ENCODE assay signal across 9 cellular contexts in genomic region chr2:136246086-136246669, GRCh38.
DNase-seq lines count a peak whose midpoint lies in the region; ATAC-seq lines count a peak whose summit lies in the region.
"Had no signal": no experiment of that assay in that cellular context is flagged by ENCODE, and none has a peak within 500 bp of the region (broad histone marks: within the 10 kb centered on the region; RNA-seq: fewer than 3 reads in every experiment).

No MANE protein-coding gene starts in this region.

- no peaks in the 10 kb centered on the region for H3K9me3 Mint-ChIP-seq in T-helper 2 cell treated with Interferon-gamma antibody and Interleukin-4, amounts not matched to agents 5 μg/mL and 100 μg/mL, for 36 hours

- peak; percentile 14 for DNase-seq in HK-2 (ENCODE audit: unreplicated experiment)
- peak; percentile 58 for DNase-seq in dermis blood vessel endothelial cell
- DNase-seq in T-helper 2 cell treated with Interferon-gamma antibody and Interleukin-4, amounts not matched to agents 5 μg/mL and 100 μg/mL, for 36 hours (ENCODE audit: low spot score): no peak
- no peak for DNase-seq in Karpas-422
- no peak for DNase-seq in DMS79 (lab: John Stamatoyannopoulos, UW)
- DNase-seq in DMS153 treated with DMSO at 0.1 percent for 48 hours (lab: John Stamatoyannopoulos, UW; ENCODE audit: unreplicated experiment): no peak

- H3K27ac ChIP-seq in muscle layer of duodenum (ENCODE audit: low read length) (no peak overlapping the region), Karpas-422 (ENCODE audit: low read length) (no peak overlapping the region)

- H3K9ac ChIP-seq in Karpas-422 (ENCODE audit: low read length): no peak overlapping the region

- no peak overlapping the region for H3K27ac Mint-ChIP-seq in T-helper 2 cell treated with Interferon-gamma antibody and Interleukin-4, amounts not matched to agents 5 μg/mL and 100 μg/mL, for 36 hours

- H3K27me3 ChIP-seq in muscle layer of duodenum (ENCODE audit: low read depth, low read length) (no peaks in the 10 kb centered on the region), Karpas-422 (ENCODE audit: low read length) (no peaks in the 10 kb centered on the region)
- H3K27me3 ChIP-seq: gastrocnemius medialis had no signal

- H3K4me2 ChIP-seq in Karpas-422 (ENCODE audit: low read depth, low read length, poor library complexity, severe bottlenecking): no peak overlapping the region

- no peak overlapping the region for H2AFZ ChIP-seq in Karpas-422 (ENCODE audit: low read length)

- H4K20me1 ChIP-seq in Karpas-422 (ENCODE audit: insufficient read depth, low read depth, low read length): no peaks in the 10 kb centered on the region

- peaks cover 24% of the 10 kb centered on the region for H3K4me1 Mint-ChIP-seq in T-helper 2 cell treated with Interferon-gamma antibody and Interleukin-4, amounts not matched to agents 5 μg/mL and 100 μg/mL, for 36 hours (ENCODE audit: low read depth)

- no peak overlapping the region for H3K4me3 Mint-ChIP-seq in T-helper 2 cell treated with Interferon-gamma antibody and Interleukin-4, amounts not matched to agents 5 μg/mL and 100 μg/mL, for 36 hours

- no peaks in the 10 kb centered on the region for H3K79me2 ChIP-seq in Karpas-422 (ENCODE audit: low read length)

- no peaks in the 10 kb centered on the region for H3K9me3 ChIP-seq in muscle layer of duodenum (ENCODE audit: control insufficient read depth in 1 of 2, low read length in 2 of 2)
- H3K9me3 ChIP-seq in Karpas-422 (ENCODE audit: low read length): no peaks in the 10 kb centered on the region
- H3K9me3 ChIP-seq: gastrocnemius medialis had no signal

- H3K36me3 ChIP-seq in muscle layer of duodenum (ENCODE audit: control insufficient read depth in 1 of 2, insufficient read depth in 2 of 2, low read length in 2 of 2) (no peaks in the 10 kb centered on the region), Karpas-422 (ENCODE audit: insufficient read depth, low read length) (no peaks in the 10 kb centered on the region)
- H3K36me3 ChIP-seq: gastrocnemius medialis had no signal

- ATAC-seq in GM21367 (IDR thresholded peaks at IDR 0.05; ENCODE audit: unreplicated experiment): peak; percentile 67

- no peaks in the 10 kb centered on the region for H3K27me3 Mint-ChIP-seq in T-helper 2 cell treated with Interferon-gamma antibody and Interleukin-4, amounts not matched to agents 5 μg/mL and 100 μg/mL, for 36 hours (ENCODE audit: low read depth)

- no peaks in the 10 kb centered on the region for H3K9me2 ChIP-seq in Karpas-422 (replicated peaks; ENCODE audit: insufficient read depth, low read length)

- H3K4me1 ChIP-seq in muscle layer of duodenum (ENCODE audit: control insufficient read depth in 1 of 2, insufficient read depth in 2 of 2, low read length in 2 of 2) (no peaks in the 10 kb centered on the region), Karpas-422 (ENCODE audit: low read length) (no peaks in the 10 kb centered on the region)

- H3K36me3 Mint-ChIP-seq in T-helper 2 cell treated with Interferon-gamma antibody and Interleukin-4, amounts not matched to agents 5 μg/mL and 100 μg/mL, for 36 hours (ENCODE audit: low read depth): no peaks in the 10 kb centered on the region

- peak overlapping the region; percentile 20 to 23 for H3K4me3 ChIP-seq in muscle layer of duodenum (ENCODE audit: low read depth in 1 of 2, low read length in 2 of 2)
- H3K4me3 ChIP-seq in Karpas-422 (ENCODE audit: low read length): no peak overlapping the region
- H3K4me3 ChIP-seq: gastrocnemius medialis had no signal

Comparison
In these comparisons a context has a peak if more than half of its experiments do, and no peak if none do; other contexts are left out.
1. DNase-seq: peak in HK-2 (single experiment) and dermis blood vessel endothelial cell (single experiment); none in T-helper 2 cell treated with Interferon-gamma antibody and Interleukin-4, amounts not matched to agents 5 μg/mL and 100 μg/mL, for 36 hours (single experiment), Karpas-422 (single experiment), DMS79 (single experiment) and DMS153 treated with DMSO at 0.1 percent for 48 hours (single experiment).